In the genomic region with DNA sequence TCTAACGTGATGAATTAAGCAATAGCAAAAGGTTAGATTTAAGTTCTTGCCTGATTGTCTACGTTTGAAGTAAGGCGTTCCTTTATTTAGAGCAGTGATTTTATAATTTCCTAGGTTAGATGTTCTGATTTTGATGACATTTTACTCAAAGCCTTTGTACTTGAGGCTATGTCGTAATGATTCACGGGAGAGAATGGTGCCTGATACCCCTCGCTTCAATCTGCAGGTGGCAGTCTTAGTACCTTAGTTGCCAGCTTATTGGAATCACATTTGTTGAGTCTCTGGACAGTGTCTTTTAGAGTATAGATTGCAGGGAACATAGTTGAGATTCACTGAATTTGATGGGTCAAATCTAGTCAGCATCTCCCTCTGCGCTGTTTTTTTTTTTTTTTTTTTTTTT, we compare ENCODE assay signal across 1 cellular context.
A peak's percentile ranks its signal among the peaks of the same experiment; 100 is the strongest.
TF ChIP-seq lines count a peak whose summit lies in the region.

No MANE protein-coding gene starts in this region.

TF ChIP-seq in HepG2, 621 proteins besides CTCF, POLR2A, EP300 and RAD21 (continued from another document):
- TF ChIP-seq, protein P1, sequence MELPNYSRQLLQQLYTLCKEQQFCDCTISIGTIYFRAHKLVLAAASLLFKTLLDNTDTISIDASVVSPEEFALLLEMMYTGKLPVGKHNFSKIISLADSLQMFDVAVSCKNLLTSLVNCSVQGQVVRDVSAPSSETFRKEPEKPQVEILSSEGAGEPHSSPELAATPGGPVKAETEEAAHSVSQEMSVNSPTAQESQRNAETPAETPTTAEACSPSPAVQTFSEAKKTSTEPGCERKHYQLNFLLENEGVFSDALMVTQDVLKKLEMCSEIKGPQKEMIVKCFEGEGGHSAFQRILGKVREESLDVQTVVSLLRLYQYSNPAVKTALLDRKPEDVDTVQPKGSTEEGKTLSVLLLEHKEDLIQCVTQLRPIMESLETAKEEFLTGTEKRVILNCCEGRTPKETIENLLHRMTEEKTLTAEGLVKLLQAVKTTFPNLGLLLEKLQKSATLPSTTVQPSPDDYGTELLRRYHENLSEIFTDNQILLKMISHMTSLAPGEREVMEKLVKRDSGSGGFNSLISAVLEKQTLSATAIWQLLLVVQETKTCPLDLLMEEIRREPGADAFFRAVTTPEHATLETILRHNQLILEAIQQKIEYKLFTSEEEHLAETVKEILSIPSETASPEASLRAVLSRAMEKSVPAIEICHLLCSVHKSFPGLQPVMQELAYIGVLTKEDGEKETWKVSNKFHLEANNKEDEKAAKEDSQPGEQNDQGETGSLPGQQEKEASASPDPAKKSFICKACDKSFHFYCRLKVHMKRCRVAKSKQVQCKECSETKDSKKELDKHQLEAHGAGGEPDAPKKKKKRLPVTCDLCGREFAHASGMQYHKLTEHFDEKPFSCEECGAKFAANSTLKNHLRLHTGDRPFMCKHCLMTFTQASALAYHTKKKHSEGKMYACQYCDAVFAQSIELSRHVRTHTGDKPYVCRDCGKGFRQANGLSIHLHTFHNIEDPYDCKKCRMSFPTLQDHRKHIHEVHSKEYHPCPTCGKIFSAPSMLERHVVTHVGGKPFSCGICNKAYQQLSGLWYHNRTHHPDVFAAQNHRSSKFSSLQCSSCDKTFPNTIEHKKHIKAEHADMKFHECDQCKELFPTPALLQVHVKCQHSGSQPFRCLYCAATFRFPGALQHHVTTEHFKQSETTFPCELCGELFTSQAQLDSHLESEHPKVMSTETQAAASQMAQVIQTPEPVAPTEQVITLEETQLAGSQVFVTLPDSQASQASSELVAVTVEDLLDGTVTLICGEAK (IDR thresholded peaks at IDR 0.05): peak; percentile 51
- TF ChIP-seq, protein P1 (CRISPR knock-in tag; IDR thresholded peaks at IDR 0.05): no peak
- TF ChIP-seq, protein P2, sequence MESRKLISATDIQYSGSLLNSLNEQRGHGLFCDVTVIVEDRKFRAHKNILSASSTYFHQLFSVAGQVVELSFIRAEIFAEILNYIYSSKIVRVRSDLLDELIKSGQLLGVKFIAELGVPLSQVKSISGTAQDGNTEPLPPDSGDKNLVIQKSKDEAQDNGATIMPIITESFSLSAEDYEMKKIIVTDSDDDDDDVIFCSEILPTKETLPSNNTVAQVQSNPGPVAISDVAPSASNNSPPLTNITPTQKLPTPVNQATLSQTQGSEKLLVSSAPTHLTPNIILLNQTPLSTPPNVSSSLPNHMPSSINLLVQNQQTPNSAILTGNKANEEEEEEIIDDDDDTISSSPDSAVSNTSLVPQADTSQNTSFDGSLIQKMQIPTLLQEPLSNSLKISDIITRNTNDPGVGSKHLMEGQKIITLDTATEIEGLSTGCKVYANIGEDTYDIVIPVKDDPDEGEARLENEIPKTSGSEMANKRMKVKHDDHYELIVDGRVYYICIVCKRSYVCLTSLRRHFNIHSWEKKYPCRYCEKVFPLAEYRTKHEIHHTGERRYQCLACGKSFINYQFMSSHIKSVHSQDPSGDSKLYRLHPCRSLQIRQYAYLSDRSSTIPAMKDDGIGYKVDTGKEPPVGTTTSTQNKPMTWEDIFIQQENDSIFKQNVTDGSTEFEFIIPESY (CRISPR knock-in tag; IDR thresholded peaks at IDR 0.05): 0 out of 2 replicates have a peak, but pooled peaks have one; percentile 12
- TF ChIP-seq ZNF549 (CRISPR knock-in tag; IDR thresholded peaks at IDR 0.05) (no peak), CEBPG (CRISPR knock-in tag; IDR thresholded peaks at IDR 0.05) (peak; percentile 69), RAD51 (IDR thresholded peaks at IDR 0.05; ENCODE audit: borderline replicate concordance) (no peak), MAFF (IDR thresholded peaks at IDR 0.05; ENCODE audit: low read depth, low read length) (no peak), ZFP90 (CRISPR knock-in tag; IDR thresholded peaks at IDR 0.05; ENCODE audit: borderline replicate concordance) (no peak), CEBPB (IDR thresholded peaks at IDR 0.05; ENCODE audit: borderline replicate concordance, low read depth, low read length) (peak; percentile 72), HHEX (CRISPR knock-in tag; IDR thresholded peaks at IDR 0.05) (no peak)
